ENCODE assay signal across 23 cellular contexts in genomic region chr15:67300266-67300914, GRCh38.
"Had no signal": no experiment of that assay in that cellular context is flagged by ENCODE, and none has a peak within 500 bp of the region (broad histone marks: within the 10 kb centered on the region; RNA-seq: fewer than 3 reads in every experiment).

No MANE protein-coding gene starts in this region.

- H3K36me3 Mint-ChIP-seq: activated CD8-positive, alpha-beta memory T cell treated with anti-CD3 and anti-CD28 coated beads, Interleukin-2, amount 10 ng/mL, durations not matched to agents 7 days and 5 days; activated naive CD4-positive, alpha-beta T cell treated with anti-CD3 and anti-CD28 coated beads, Interleukin-2, amount 50 U/mL, for 24 hours; mesothelial cell of epicardium; neural progenitor cell; stimulated activated memory B cell treated with anti-CD40 and anti-IgM and Interleukin-4, amounts not matched to agents 10 μg/mL and 1 μg/mL and 100 μg/mL, for 72 hours had no signal

- H3K9me3 Mint-ChIP-seq: activated naive CD4-positive, alpha-beta T cell treated with anti-CD3 and anti-CD28 coated beads, Interleukin-2, amount 50 U/mL, for 24 hours; neural progenitor cell; stimulated activated memory B cell treated with anti-CD40 and anti-IgM and Interleukin-4, amounts not matched to agents 10 μg/mL and 1 μg/mL and 100 μg/mL, for 72 hours had no signal

- H3K4me3 ChIP-seq: breast epithelium, hepatocyte, lower lobe of right lung, neural progenitor cell, prostate gland, smooth muscle cell, thoracic aorta, upper lobe of left lung had no signal

- H3K4me3 Mint-ChIP-seq: activated CD8-positive, alpha-beta memory T cell treated with anti-CD3 and anti-CD28 coated beads, Interleukin-2, amount 10 ng/mL, durations not matched to agents 7 days and 5 days; activated naive CD4-positive, alpha-beta T cell treated with anti-CD3 and anti-CD28 coated beads, Interleukin-2, amount 50 U/mL, for 24 hours; mesothelial cell of epicardium; neural progenitor cell; stimulated activated memory B cell treated with anti-CD40 and anti-IgM and Interleukin-4, amounts not matched to agents 10 μg/mL and 1 μg/mL and 100 μg/mL, for 72 hours had no signal

- H3K4me1 Mint-ChIP-seq: activated naive CD4-positive, alpha-beta T cell treated with anti-CD3 and anti-CD28 coated beads, Interleukin-2, amount 50 U/mL, for 24 hours had no signal

- ATAC-seq: activated CD8-positive, alpha-beta memory T cell treated with anti-CD3 and anti-CD28 coated beads, Interleukin-2, amount 10 ng/mL, durations not matched to agents 7 days and 5 days; left colon; lower lobe of right lung; right cardiac atrium; stimulated activated memory B cell treated with anti-CD40 and anti-IgM and Interleukin-4, amounts not matched to agents 10 μg/mL and 1 μg/mL and 100 μg/mL, for 72 hours had no signal

- H3K27me3 Mint-ChIP-seq: activated naive CD4-positive, alpha-beta T cell treated with anti-CD3 and anti-CD28 coated beads, Interleukin-2, amount 50 U/mL, for 24 hours; stimulated activated memory B cell treated with anti-CD40 and anti-IgM and Interleukin-4, amounts not matched to agents 10 μg/mL and 1 μg/mL and 100 μg/mL, for 72 hours had no signal

- H3K27me3 ChIP-seq: breast epithelium, hepatocyte, neural progenitor cell, upper lobe of left lung had no signal

- H3K27ac ChIP-seq: breast epithelium, hepatocyte, lower lobe of right lung, neural progenitor cell, prostate gland, thoracic aorta, upper lobe of left lung, WERI-Rb-1 had no signal

- H3K27ac Mint-ChIP-seq: activated CD8-positive, alpha-beta memory T cell treated with anti-CD3 and anti-CD28 coated beads, Interleukin-2, amount 10 ng/mL, durations not matched to agents 7 days and 5 days; activated naive CD4-positive, alpha-beta T cell treated with anti-CD3 and anti-CD28 coated beads, Interleukin-2, amount 50 U/mL, for 24 hours; mesothelial cell of epicardium; neural progenitor cell; stimulated activated memory B cell treated with anti-CD40 and anti-IgM and Interleukin-4, amounts not matched to agents 10 μg/mL and 1 μg/mL and 100 μg/mL, for 72 hours had no signal

- DNase-seq: activated CD4-positive, alpha-beta T cell treated with anti-CD3 and anti-CD28 coated beads for 1 hour; activated CD4-positive, alpha-beta T cell treated with anti-CD3 and anti-CD28 coated beads, Interleukin-2, amount 50 U/mL, for 48 hours; activated CD8-positive, alpha-beta memory T cell treated with anti-CD3 and anti-CD28 coated beads, Interleukin-2, amount 10 ng/mL, durations not matched to agents 7 days and 5 days; activated gamma-delta T cell; activated T-cell treated with anti-CD3 and anti-CD28 coated beads, Interleukin-2, amount 50 U/mL, for 48 hours; cerebellar nuclear complex; cortex of kidney; left colon; lower lobe of right lung; right cardiac atrium; stimulated activated CD4-positive, alpha-beta T cell treated with anti-CD3 and anti-CD28 coated beads, Interleukin-4, amount 100 ng/mL, for 24 hours; SW 1271; upper lobe of left lung; WERI-Rb-1 had no signal

- H3K4me1 ChIP-seq: breast epithelium, lower lobe of right lung, prostate gland, upper lobe of left lung had no signal
